ENCODE assay signal across 18 cellular contexts in genomic region chr11:31655483-31655882, GRCh38.
A peak's percentile ranks its signal among the peaks of the same experiment; 100 is the strongest.
DNase-seq lines count a peak whose midpoint lies in the region; ATAC-seq and TF ChIP-seq lines count a peak whose summit lies in the region.
"Had no signal": no experiment of that assay in that cellular context is flagged by ENCODE, and none has a peak within 500 bp of the region (broad histone marks: within the 10 kb centered on the region; RNA-seq: fewer than 3 reads in every experiment).

No MANE protein-coding gene starts in this region.

- intact Hi-C loops in posterior cingulate gyrus (cut with DNase I) = no loop called here

- peak; percentile 88 for DNase-seq in EL
- DNase-seq in NCI-H82 (lab: John Stamatoyannopoulos, UW) = peak; percentile 65
- peak; percentile 83 for DNase-seq in choroid plexus epithelial cell (ENCODE audit: low read depth)
- peak; percentile 87 for DNase-seq in non-pigmented ciliary epithelial cell (ENCODE audit: low read depth)
- DNase-seq in posterior cingulate gyrus = no peak
- DNase-seq in NCI-H1436 (lab: John Stamatoyannopoulos, UW) = no peak
- DNase-seq in pons (ENCODE audit: low spot score) = no peak
- DNase-seq: activated CD8-positive, alpha-beta memory T cell treated with anti-CD3 and anti-CD28 coated beads, Interleukin-2, amount 50 U/mL, for 4 hours; anterior cingulate cortex; COR-L47; NCI-H2081; nucleus accumbens; stimulated activated CD4-positive, alpha-beta T cell treated with anti-CD3 and anti-CD28 coated beads, Interleukin-1b, Interleukin-23, amount 100 ng/mL, for 48 hours; stimulated activated naive B cell treated with anti-CD40 and anti-IgM and Interleukin-4, amounts not matched to agents 10 μg/mL and 1 μg/mL and 100 μg/mL, for 72 hours had no signal

- TF ChIP-seq CTCF in choroid plexus epithelial cell (conservative IDR thresholded peaks at IDR 0.05; ENCODE audit: low read depth, low read length) = no peak

- no peak overlapping the region for H3K4me3 ChIP-seq in choroid plexus epithelial cell (ENCODE audit: low read depth, low read length)
- H3K4me3 ChIP-seq: esophagus muscularis mucosa, GM12878, K562 had no signal

- ATAC-seq in HG02642 (IDR thresholded peaks at IDR 0.05; ENCODE audit: poor library complexity, unreplicated experiment) = no peak
- ATAC-seq: GM12878; K562; stimulated activated naive B cell treated with anti-CD40 and anti-IgM and Interleukin-4, amounts not matched to agents 10 μg/mL and 1 μg/mL and 100 μg/mL, for 72 hours had no signal

Comparison
In these comparisons a context has a peak if more than half of its experiments do, and no peak if none do; other contexts are left out.
1. DNase-seq: peak in EL (single experiment), NCI-H82 (single experiment), choroid plexus epithelial cell (single experiment) and non-pigmented ciliary epithelial cell (single experiment); none in posterior cingulate gyrus (0 of 10), NCI-H1436 (single experiment) and pons (single experiment).